1 cellular context compared by ENCODE assay signal in the genomic region with DNA sequence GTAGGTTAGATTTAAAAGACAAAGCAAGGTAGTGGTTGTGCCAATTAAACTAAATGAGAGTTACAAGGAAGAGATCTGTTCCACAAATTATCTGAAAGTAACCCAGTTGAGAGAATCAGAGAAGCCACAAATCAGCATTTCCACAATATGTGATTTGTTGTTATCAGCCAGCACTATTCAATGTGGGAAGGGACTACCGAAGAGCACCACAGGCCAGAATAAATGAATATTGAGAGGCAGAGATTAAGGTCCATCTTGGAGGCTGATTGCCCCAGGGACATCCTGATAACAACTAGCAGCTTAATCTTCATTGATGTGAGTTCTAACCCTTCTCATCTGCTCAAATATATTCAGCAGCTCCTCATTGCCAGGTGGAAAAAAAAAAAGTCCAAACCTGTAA.
TF ChIP-seq lines count a peak whose summit lies in the region.

No MANE protein-coding gene starts in this region.

TF ChIP-seq in WTC11, 78 proteins besides CTCF, POLR2A, EP300 and RAD21 (continued from another document):
- TF ChIP-seq, protein P1, sequence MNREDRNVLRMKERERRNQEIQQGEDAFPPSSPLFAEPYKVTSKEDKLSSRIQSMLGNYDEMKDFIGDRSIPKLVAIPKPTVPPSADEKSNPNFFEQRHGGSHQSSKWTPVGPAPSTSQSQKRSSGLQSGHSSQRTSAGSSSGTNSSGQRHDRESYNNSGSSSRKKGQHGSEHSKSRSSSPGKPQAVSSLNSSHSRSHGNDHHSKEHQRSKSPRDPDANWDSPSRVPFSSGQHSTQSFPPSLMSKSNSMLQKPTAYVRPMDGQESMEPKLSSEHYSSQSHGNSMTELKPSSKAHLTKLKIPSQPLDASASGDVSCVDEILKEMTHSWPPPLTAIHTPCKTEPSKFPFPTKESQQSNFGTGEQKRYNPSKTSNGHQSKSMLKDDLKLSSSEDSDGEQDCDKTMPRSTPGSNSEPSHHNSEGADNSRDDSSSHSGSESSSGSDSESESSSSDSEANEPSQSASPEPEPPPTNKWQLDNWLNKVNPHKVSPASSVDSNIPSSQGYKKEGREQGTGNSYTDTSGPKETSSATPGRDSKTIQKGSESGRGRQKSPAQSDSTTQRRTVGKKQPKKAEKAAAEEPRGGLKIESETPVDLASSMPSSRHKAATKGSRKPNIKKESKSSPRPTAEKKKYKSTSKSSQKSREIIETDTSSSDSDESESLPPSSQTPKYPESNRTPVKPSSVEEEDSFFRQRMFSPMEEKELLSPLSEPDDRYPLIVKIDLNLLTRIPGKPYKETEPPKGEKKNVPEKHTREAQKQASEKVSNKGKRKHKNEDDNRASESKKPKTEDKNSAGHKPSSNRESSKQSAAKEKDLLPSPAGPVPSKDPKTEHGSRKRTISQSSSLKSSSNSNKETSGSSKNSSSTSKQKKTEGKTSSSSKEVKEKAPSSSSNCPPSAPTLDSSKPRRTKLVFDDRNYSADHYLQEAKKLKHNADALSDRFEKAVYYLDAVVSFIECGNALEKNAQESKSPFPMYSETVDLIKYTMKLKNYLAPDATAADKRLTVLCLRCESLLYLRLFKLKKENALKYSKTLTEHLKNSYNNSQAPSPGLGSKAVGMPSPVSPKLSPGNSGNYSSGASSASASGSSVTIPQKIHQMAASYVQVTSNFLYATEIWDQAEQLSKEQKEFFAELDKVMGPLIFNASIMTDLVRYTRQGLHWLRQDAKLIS (CRISPR knock-in tag; IDR thresholded peaks at IDR 0.05; ENCODE audit: borderline replicate concordance): no peak
- TF ChIP-seq, protein P2, sequence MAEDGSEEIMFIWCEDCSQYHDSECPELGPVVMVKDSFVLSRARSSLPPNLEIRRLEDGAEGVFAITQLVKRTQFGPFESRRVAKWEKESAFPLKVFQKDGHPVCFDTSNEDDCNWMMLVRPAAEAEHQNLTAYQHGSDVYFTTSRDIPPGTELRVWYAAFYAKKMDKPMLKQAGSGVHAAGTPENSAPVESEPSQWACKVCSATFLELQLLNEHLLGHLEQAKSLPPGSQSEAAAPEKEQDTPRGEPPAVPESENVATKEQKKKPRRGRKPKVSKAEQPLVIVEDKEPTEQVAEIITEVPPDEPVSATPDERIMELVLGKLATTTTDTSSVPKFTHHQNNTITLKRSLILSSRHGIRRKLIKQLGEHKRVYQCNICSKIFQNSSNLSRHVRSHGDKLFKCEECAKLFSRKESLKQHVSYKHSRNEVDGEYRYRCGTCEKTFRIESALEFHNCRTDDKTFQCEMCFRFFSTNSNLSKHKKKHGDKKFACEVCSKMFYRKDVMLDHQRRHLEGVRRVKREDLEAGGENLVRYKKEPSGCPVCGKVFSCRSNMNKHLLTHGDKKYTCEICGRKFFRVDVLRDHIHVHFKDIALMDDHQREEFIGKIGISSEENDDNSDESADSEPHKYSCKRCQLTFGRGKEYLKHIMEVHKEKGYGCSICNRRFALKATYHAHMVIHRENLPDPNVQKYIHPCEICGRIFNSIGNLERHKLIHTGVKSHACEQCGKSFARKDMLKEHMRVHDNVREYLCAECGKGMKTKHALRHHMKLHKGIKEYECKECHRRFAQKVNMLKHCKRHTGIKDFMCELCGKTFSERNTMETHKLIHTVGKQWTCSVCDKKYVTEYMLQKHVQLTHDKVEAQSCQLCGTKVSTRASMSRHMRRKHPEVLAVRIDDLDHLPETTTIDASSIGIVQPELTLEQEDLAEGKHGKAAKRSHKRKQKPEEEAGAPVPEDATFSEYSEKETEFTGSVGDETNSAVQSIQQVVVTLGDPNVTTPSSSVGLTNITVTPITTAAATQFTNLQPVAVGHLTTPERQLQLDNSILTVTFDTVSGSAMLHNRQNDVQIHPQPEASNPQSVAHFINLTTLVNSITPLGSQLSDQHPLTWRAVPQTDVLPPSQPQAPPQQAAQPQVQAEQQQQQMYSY (CRISPR knock-in tag; IDR thresholded peaks at IDR 0.05): no peak
- TF ChIP-seq GTF2I (CRISPR knock-in tag; conservative IDR thresholded peaks at IDR 0.05) (no peak), ZBTB21 (CRISPR knock-in tag; IDR thresholded peaks at IDR 0.05; ENCODE audit: borderline replicate concordance) (no peak), TEAD1 (CRISPR knock-in tag; IDR thresholded peaks at IDR 0.05) (no peak), IRF2 (CRISPR knock-in tag; IDR thresholded peaks at IDR 0.05; ENCODE audit: borderline replicate concordance, low read depth) (no peak), MYBL2 (CRISPR knock-in tag; IDR thresholded peaks at IDR 0.05) (no peak), FOXP1 (CRISPR knock-in tag; IDR thresholded peaks at IDR 0.05; ENCODE audit: borderline replicate concordance) (no peak), JUN (CRISPR knock-in tag; IDR thresholded peaks at IDR 0.05) (no peak), RELA (CRISPR knock-in tag; IDR thresholded peaks at IDR 0.05; ENCODE audit: borderline replicate concordance) (no peak), KAT7 (CRISPR knock-in tag; IDR thresholded peaks at IDR 0.05; ENCODE audit: borderline replicate concordance) (no peak), FOXJ3 (CRISPR knock-in tag; IDR thresholded peaks at IDR 0.05; ENCODE audit: borderline replicate concordance) (no peak)
- TF ChIP-seq, protein P3, sequence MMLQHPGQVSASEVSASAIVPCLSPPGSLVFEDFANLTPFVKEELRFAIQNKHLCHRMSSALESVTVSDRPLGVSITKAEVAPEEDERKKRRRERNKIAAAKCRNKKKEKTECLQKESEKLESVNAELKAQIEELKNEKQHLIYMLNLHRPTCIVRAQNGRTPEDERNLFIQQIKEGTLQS (CRISPR knock-in tag; conservative IDR thresholded peaks at IDR 0.05): no peak
- TF ChIP-seq, protein P4, sequence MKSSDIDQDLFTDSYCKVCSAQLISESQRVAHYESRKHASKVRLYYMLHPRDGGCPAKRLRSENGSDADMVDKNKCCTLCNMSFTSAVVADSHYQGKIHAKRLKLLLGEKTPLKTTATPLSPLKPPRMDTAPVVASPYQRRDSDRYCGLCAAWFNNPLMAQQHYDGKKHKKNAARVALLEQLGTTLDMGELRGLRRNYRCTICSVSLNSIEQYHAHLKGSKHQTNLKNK (CRISPR knock-in tag; IDR thresholded peaks at IDR 0.05): no peak
- TF ChIP-seq, protein P5, sequence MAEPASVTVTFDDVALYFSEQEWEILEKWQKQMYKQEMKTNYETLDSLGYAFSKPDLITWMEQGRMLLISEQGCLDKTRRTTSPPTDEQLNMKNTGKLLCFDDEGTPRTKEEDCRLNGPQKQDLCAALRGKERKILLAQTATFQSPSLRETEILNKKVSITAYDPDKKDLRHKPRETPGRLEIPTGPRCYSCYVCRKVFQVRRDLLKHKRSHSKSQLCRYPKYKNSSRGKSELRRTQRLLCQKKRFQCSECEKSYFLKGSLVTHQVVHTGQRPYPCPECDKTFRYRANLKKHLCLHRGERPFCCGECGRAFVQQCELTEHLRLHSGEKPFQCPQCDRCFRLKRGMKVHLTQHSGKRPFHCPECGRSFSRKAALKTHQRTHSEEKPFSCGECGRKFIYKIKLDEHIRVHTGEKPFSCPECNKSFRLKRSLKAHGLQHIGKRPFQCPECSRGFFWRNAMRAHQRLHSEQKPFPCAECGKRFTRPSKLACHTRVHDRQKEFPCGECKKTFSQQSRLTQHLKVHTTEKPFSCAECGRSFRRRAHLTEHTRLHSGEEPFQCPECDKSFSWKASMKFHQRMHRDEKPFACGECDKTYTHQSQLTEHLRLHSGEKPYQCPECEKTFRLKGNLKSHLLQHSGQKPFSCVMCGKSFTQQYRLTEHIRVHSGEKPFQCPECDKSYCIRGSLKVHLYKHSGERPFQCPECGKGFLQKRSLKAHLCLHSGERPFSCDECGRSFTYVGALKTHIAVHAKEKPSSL (CRISPR knock-in tag; conservative IDR thresholded peaks at IDR 0.05): no peak
- TF ChIP-seq, protein P6, sequence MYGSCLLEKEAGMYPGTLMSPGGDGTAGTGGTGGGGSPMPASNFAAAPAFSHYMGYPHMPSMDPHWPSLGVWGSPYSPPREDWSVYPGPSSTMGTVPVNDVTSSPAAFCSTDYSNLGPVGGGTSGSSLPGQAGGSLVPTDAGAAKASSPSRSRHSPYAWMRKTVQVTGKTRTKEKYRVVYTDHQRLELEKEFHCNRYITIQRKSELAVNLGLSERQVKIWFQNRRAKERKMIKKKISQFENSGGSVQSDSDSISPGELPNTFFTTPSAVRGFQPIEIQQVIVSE (CRISPR knock-in tag; IDR thresholded peaks at IDR 0.05; ENCODE audit: borderline replicate concordance): no peak
